Comparison of ENCODE assay signal across 24 cellular contexts in genomic region chr5:175319199-175319598, GRCh38.
DNase-seq lines count a peak whose midpoint lies in the region; ATAC-seq, FAIRE-seq and TF ChIP-seq lines count a peak whose summit lies in the region.
"Had no signal": no experiment of that assay in that cellular context is flagged by ENCODE, and none has a peak within 500 bp of the region (broad histone marks: within the 10 kb centered on the region; RNA-seq: fewer than 3 reads in every experiment).

No MANE protein-coding gene starts in this region.

- TF ChIP-seq CTCF in A549 (IDR thresholded peaks at IDR 0.05) = no peak
- TF ChIP-seq CTCF in GM23338 (conservative IDR thresholded peaks at IDR 0.05; ENCODE audit: low read depth in 2 of 2) = no peak
- TF ChIP-seq CTCF in HEK293 (tag by site-specific recombination; IDR thresholded peaks at IDR 0.05) = no peak
- TF ChIP-seq CTCF in GM12878 (IDR thresholded peaks at IDR 0.05 in 2 of 3, conservative IDR thresholded peaks at IDR 0.05 in 1 of 3; ENCODE audit: control insufficient read depth in 2 of 3, extremely low read depth in 1 of 3, insufficient read depth in 1 of 3, low read depth in 3 of 3, low read length in 3 of 3) = no peak
- TF ChIP-seq CTCF in ovary (IDR thresholded peaks at IDR 0.05) = no peak

- H4K20me1 ChIP-seq in GM23338 (replicated peaks; ENCODE audit: insufficient read depth) (no peaks in the 10 kb centered on the region), GM12878 (ENCODE audit: control insufficient read depth, insufficient read depth) (no peaks in the 10 kb centered on the region)
- H4K20me1 ChIP-seq: BLaER1 treated with 17β-estradiol and CSF1 and Interleukin-3, amounts not matched to agents 10 nM and 100 nM had no signal

- no peaks in the 10 kb centered on the region for H3K9me3 Mint-ChIP-seq in GM23338
- H3K9me3 Mint-ChIP-seq: CD4-positive, alpha-beta T cell; CD8-positive, alpha-beta T cell had no signal

- POLR2A ChIA-PET in A549 (lab: Yijun Ruan, JAX) (no interaction called here), HEK293 (lab: Yijun Ruan, JAX) (no interaction called here), GM12878 (lab: Charles Lee) (no interaction called here)

- H3K9me2 ChIP-seq in GM23338 (ENCODE audit: insufficient read depth) = no peaks in the 10 kb centered on the region

- peaks cover 6% of the 10 kb centered on the region for H3K4me1 Mint-ChIP-seq in GM23338
- H3K4me1 Mint-ChIP-seq: B cell had no signal

- DNase-seq in A549 (ENCODE audit: low read depth in 1 of 2, low spot score in 1 of 2) (no peak), GM23338 (ENCODE audit: low spot score) (no peak), GM12878 (ENCODE audit: low read depth, low spot score) (no peak), ovary (no peak), NK-92 (lab: John Stamatoyannopoulos, UW; ENCODE audit: unreplicated experiment) (no peak)
- DNase-seq: 8988T; AML-193; Caco-2; Calu3; CD4-positive, alpha-beta T cell; CD8-positive, alpha-beta T cell; DMS79 treated with DMSO at 0.1 percent for 48 hours; GF-D8 had no signal

- no peak overlapping the region for H3K9ac ChIP-seq in GM12878 (ENCODE audit: control insufficient read depth, insufficient read depth, low read length)
- H3K9ac ChIP-seq: BLaER1 treated with 17β-estradiol and CSF1 and Interleukin-3, amounts not matched to agents 10 nM and 100 nM had no signal

- H3K4me2 ChIP-seq in A549 (no peak overlapping the region), GM23338 (no peak overlapping the region), GM12878 (ENCODE audit: control insufficient read depth, insufficient read depth) (no peak overlapping the region)
- H3K4me2 ChIP-seq: BLaER1 treated with 17β-estradiol and CSF1 and Interleukin-3, amounts not matched to agents 10 nM and 100 nM had no signal

- H3K79me2 ChIP-seq in GM23338 (replicated peaks; ENCODE audit: insufficient read depth) = no peaks in the 10 kb centered on the region
- H3K79me2 ChIP-seq in GM12878 (ENCODE audit: control insufficient read depth, insufficient read depth, low read length) = no peaks in the 10 kb centered on the region

- 21% methylated on average over 2 of the region's 2 CpGs for whole genome bisulfite sequencing in A549 (ENCODE audit: missing lambda C conversion rate)
- 2% methylated on average over 2 of the region's 2 CpGs for WGBS in GM12878 (ENCODE audit: insufficient coverage, insufficient replicate concordance, low lambda C conversion rate, missing lambda C conversion rate)
- WGBS in ovary, 3 donors = 13 to 27% (median 23%) methylated on average over 2 of the region's 2 CpGs

- BruUV-seq in GM12878 (replicated peaks; lab: Mats Ljungman, UMichigan) = no TSS peak

- intact Hi-C loops in GM12878 (cut with micrococcal nuclease; ENCODE audit: unreplicated experiment) = no loop called here
- intact Hi-C loops in ovary (cut with DNase I) = no loop called here

- CTCF ChIA-PET in A549 (lab: Yijun Ruan, JAX) = interaction anchor here (1.6 kb wide), 1 partner anchor 19 kb away, joined by 5 read pairs; no protein-coding TSS in a partner anchor
- CTCF ChIA-PET in HEK293 (lab: Yijun Ruan, JAX) = no interaction called here
- CTCF ChIA-PET in GM12878 (lab: Yijun Ruan, JAX) = no interaction called here

- TF ChIP-seq POLR2A in A549 (IDR thresholded peaks at IDR 0.05; ENCODE audit: low read length) (no peak), GM12878 (IDR thresholded peaks at IDR 0.05; ENCODE audit: low read depth, low read length) (no peak), ovary (IDR thresholded peaks at IDR 0.05) (no peak), GM18505 (IDR thresholded peaks at IDR 0.05; ENCODE audit: borderline replicate concordance, extremely low read depth, insufficient read depth, insufficient read length) (no peak)

- no peak overlapping the region for H2AFZ ChIP-seq in GM23338
- no peak overlapping the region for H2AFZ ChIP-seq in GM12878 (ENCODE audit: control insufficient read depth, low read depth, low read length)

- TF ChIP-seq EP300 in A549 (IDR thresholded peaks at IDR 0.05) (no peak), GM12878 (IDR thresholded peaks at IDR 0.05; ENCODE audit: borderline replicate concordance in 1 of 2, control insufficient read depth in 1 of 2, low read depth in 2 of 2, low read length in 2 of 2) (no peak), ovary (IDR thresholded peaks at IDR 0.05) (no peak)

- H3K27ac Mint-ChIP-seq in GM23338 = no peak overlapping the region
- H3K27ac Mint-ChIP-seq: B cell; CD4-positive, alpha-beta T cell; CD8-positive, alpha-beta T cell had no signal

- in situ Hi-C loops in GM12878 (cut with MboI) = no loop called here

- H3K4me3 ChIP-seq in A549 = no peak overlapping the region
- H3K4me3 ChIP-seq in GM23338 = no peak overlapping the region
- no peak overlapping the region for H3K4me3 ChIP-seq in HEK293 (ENCODE audit: low read depth, low read length)
- no peak overlapping the region for H3K4me3 ChIP-seq in GM12878
- H3K4me3 ChIP-seq in ovary = no peak overlapping the region
- H3K4me3 ChIP-seq: BLaER1 treated with 17β-estradiol and CSF1 and Interleukin-3, amounts not matched to agents 10 nM and 100 nM had no signal

- H3K27me3 Mint-ChIP-seq in GM23338 (ENCODE audit: insufficient read depth, low read depth, poor library complexity) = peaks cover 3% of the 10 kb centered on the region
- H3K27me3 Mint-ChIP-seq: B cell had no signal

- TF ChIP-seq RAD21 in A549 (conservative IDR thresholded peaks at IDR 0.05 in 1 of 2, IDR thresholded peaks at IDR 0.05 in 1 of 2) (no peak), GM12878 (IDR thresholded peaks at IDR 0.05; ENCODE audit: insufficient read depth, low read depth, low read length) (no peak)

- H3K36me3 ChIP-seq in GM23338 (ENCODE audit: insufficient read depth) = no peaks in the 10 kb centered on the region
- no peaks in the 10 kb centered on the region for H3K36me3 ChIP-seq in HEK293 (ENCODE audit: control insufficient read depth in 2 of 2, insufficient read depth in 1 of 2, low read length in 2 of 2)
- no peaks in the 10 kb centered on the region for H3K36me3 ChIP-seq in GM12878 (ENCODE audit: control insufficient read depth in 2 of 2, insufficient read depth in 2 of 2, low read length in 1 of 2)
- H3K36me3 ChIP-seq in ovary = no peaks in the 10 kb centered on the region
- H3K36me3 ChIP-seq: BLaER1 treated with 17β-estradiol and CSF1 and Interleukin-3, amounts not matched to agents 10 nM and 100 nM had no signal

- H3K4me1 ChIP-seq in A549 (no peaks in the 10 kb centered on the region), GM23338 (ENCODE audit: insufficient read depth) (no peaks in the 10 kb centered on the region), HEK293 (ENCODE audit: control insufficient read depth, insufficient read depth, low read length) (no peaks in the 10 kb centered on the region), GM12878 (ENCODE audit: control insufficient read depth, insufficient read depth, low read length) (no peaks in the 10 kb centered on the region), ovary (ENCODE audit: insufficient read depth) (no peaks in the 10 kb centered on the region)
- H3K4me1 ChIP-seq: Caco-2 had no signal

- H3K27me3 ChIP-seq in GM23338 (ENCODE audit: insufficient read depth) (no peaks in the 10 kb centered on the region), GM12878 (replicated peaks in 1 of 2; ENCODE audit: control insufficient read depth in 2 of 2, insufficient read depth in 2 of 2, low read length in 1 of 2) (peaks cover 0 to 3% of the 10 kb centered on the region in 2 experiments; a peak in 2 of 4 replicates), ovary (no peaks in the 10 kb centered on the region)

- SMC1A ChIA-PET in GM12878 (lab: Charles Lee; ENCODE audit: uncharacterized antibody, unreplicated experiment) = no interaction called here

- no peak for ATAC-seq in A549
- no peak for ATAC-seq in GM23338
- ATAC-seq in GM12878 = no peak
- ATAC-seq in GM18505 (IDR thresholded peaks at IDR 0.05; ENCODE audit: unreplicated experiment) = no peak
- no peak for ATAC-seq in GM21576 (IDR thresholded peaks at IDR 0.05; ENCODE audit: unreplicated experiment)
- ATAC-seq: CD8-positive, alpha-beta T cell had no signal

- H3K27ac ChIP-seq in A549 (no peak overlapping the region), GM23338 (ENCODE audit: low read depth) (no peak overlapping the region), HEK293 (ENCODE audit: extremely low read depth, low read depth, low read length) (no peak overlapping the region), GM12878 (ENCODE audit: control insufficient read depth, insufficient read depth) (no peak overlapping the region), ovary (no peak overlapping the region)
- H3K27ac ChIP-seq: BLaER1 treated with 17β-estradiol and CSF1 and Interleukin-3, amounts not matched to agents 10 nM and 100 nM; C4-2B had no signal

- RAD21 ChIA-PET in GM12878 (lab: Charles Lee; ENCODE audit: unreplicated experiment) = no interaction called here

- no peak for FAIRE-seq in A549 (lab: Jason Lieb, UNC)
- no peak for FAIRE-seq in GM12878 (lab: Jason Lieb, UNC)
- FAIRE-seq: A204.1, D721Med, G401.6, GM12892, GM19239 had no signal

- no peaks in the 10 kb centered on the region for H3K9me3 ChIP-seq in A549
- H3K9me3 ChIP-seq in HEK293 (ENCODE audit: control insufficient read depth, insufficient read depth, low read depth, low read length) = no peaks in the 10 kb centered on the region
- H3K9me3 ChIP-seq in GM12878 (replicated peaks; ENCODE audit: control insufficient read depth, insufficient read depth, low read length) = no peaks in the 10 kb centered on the region
- H3K9me3 ChIP-seq in ovary = no peaks in the 10 kb centered on the region
- H3K9me3 ChIP-seq: BLaER1 treated with 17β-estradiol and CSF1 and Interleukin-3, amounts not matched to agents 10 nM and 100 nM; Caco-2 had no signal

- H3K36me3 Mint-ChIP-seq in GM23338 (ENCODE audit: low read depth) = no peaks in the 10 kb centered on the region
- H3K36me3 Mint-ChIP-seq: CD8-positive, alpha-beta T cell had no signal

- H3K4me3 Mint-ChIP-seq in GM23338 = no peak overlapping the region
- H3K4me3 Mint-ChIP-seq: B cell; CD4-positive, alpha-beta T cell; CD8-positive, alpha-beta T cell had no signal

- no peaks in the 10 kb centered on the region for H3F3A ChIP-seq in GM23338 (replicated peaks; ENCODE audit: low read depth)

TF ChIP-seq in A549, 52 proteins besides CTCF, POLR2A, EP300 and RAD21 (continues in another document):
- TF ChIP-seq ESRRA (IDR thresholded peaks at IDR 0.05; ENCODE audit: borderline replicate concordance, low read length) = no peak

TF ChIP-seq in GM23338, 12 proteins besides CTCF, POLR2A, EP300 and RAD21 (continues in another document):
- no peak for TF ChIP-seq CREB1 (CRISPR knock-in tag; IDR thresholded peaks at IDR 0.05; ENCODE audit: low read depth)

TF ChIP-seq in GM12878, 131 proteins besides CTCF, POLR2A, EP300 and RAD21 (continues in another document):
- no peak for TF ChIP-seq GABPA (IDR thresholded peaks at IDR 0.05; ENCODE audit: low read depth)
